7 cellular contexts compared by ENCODE assay signal in the genomic region with DNA sequence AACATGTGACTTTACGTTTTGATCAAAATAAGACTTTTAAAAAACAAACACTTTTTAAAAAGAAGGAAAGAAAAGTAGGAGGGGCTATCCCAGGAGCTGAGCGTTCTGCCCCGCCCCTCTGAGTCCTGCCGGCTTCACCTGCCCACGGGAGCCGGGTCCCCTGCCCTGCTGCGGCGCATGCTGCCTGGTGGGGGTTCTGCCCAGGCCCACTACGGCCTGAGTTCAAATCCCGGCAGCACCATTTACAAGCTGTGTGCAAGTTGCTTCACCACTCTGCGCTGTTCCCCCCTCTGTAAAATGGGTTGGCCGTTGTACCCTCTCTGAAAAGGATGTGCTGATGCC.
DNase-seq lines count a peak whose midpoint lies in the region; TF ChIP-seq lines count a peak whose summit lies in the region.

No MANE protein-coding gene starts in this region.

- no peaks in the 10 kb centered on the region for H3K9me3 ChIP-seq in HUES6 (ENCODE audit: control insufficient read depth, insufficient read depth, low read depth, low read length)
- H3K9me3 ChIP-seq in stomach smooth muscle (ENCODE audit: control insufficient read depth in 2 of 2, low read length in 2 of 2): no peaks in the 10 kb centered on the region

- H3K4me3 ChIP-seq in HUES6 (ENCODE audit: low read depth, low read length) (peak overlapping the region; percentile 66), astrocyte of the cerebellum (ENCODE audit: low read depth, low read length) (peak overlapping the region; percentile 28), stomach smooth muscle (ENCODE audit: low read length in 2 of 2) (peak overlapping the region; percentile 52 to 84)

- H3K4me1 ChIP-seq in HUES6 (ENCODE audit: control insufficient read depth, insufficient read depth, low read length) (peaks cover 21% of the 10 kb centered on the region), stomach smooth muscle (ENCODE audit: control insufficient read depth, insufficient read depth, low read length) (peaks cover 91% of the 10 kb centered on the region)

- H3K9ac ChIP-seq in HUES6 (ENCODE audit: low read length) (peak overlapping the region; percentile 38), stomach smooth muscle (ENCODE audit: low read length in 2 of 2) (peak overlapping the region; percentile 76 to 82)

- in situ Hi-C loops in astrocyte of the cerebellum (cut with HindIII; ENCODE audit: low sequenced_read_pairs): no loop called here

- H3K36me3 ChIP-seq in HUES6 (ENCODE audit: control insufficient read depth, insufficient read depth, low read length): no peaks in the 10 kb centered on the region; the same call in 1 of the 2 replicates
- peaks cover 23 to 25% of the 10 kb centered on the region in 2 donors for H3K36me3 ChIP-seq in stomach smooth muscle (ENCODE audit: control insufficient read depth in 2 of 2, insufficient read depth in 2 of 2, low read length in 2 of 2)

- H3K27me3 ChIP-seq in HUES6 (ENCODE audit: control insufficient read depth, insufficient read depth, low read length) (peaks cover 50% of the 10 kb centered on the region), stomach smooth muscle (ENCODE audit: control insufficient read depth in 1 of 2, insufficient read depth in 2 of 2, low read length in 2 of 2) (no peaks in the 10 kb centered on the region)

- no peak for TF ChIP-seq CTCF in astrocyte of the cerebellum (IDR thresholded peaks at IDR 0.05; ENCODE audit: low read depth, low read length, missing control alignments)

- H3K27ac ChIP-seq in HUES6 (ENCODE audit: low read depth, low read length) (no peak overlapping the region), stomach smooth muscle (ENCODE audit: low read length) (peak overlapping the region; percentile 97)

- DNase-seq in astrocyte of the cerebellum (ENCODE audit: low read depth): no peak
- DNase-seq in iPS-NIHi7 (ENCODE audit: extremely low spot score): peak; percentile 65
- DNase-seq in NOMO-1 (lab: John Stamatoyannopoulos, UW; ENCODE audit: unreplicated experiment in 2 of 2): no peak
- DNase-seq in COLO829 (ENCODE audit: low spot score): no peak
- DNase-seq in dedifferentiated amniotic fluid mesenchymal stem cell (ENCODE audit: extremely low spot score): no peak
